In the genomic region with DNA sequence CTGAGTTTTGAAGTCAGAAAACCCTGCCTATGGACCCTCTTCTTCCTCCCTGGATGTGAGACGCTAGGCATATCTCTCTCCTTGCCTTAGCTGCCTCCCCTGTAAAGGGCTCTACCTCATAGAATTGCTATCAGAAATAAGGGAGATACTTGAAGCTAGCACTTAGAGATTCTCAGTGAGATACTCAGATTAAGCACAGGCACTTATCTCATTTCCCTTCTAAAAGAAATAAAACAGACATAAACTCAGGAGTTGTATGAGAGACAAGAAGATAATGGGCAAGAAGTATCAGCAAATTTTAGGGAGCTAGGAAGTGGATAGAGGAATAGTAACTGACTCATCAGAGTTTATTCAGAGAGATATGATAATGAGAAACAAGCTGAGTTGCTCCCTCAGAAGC, we compare ENCODE assay signal across 9 cellular contexts.
"Had no signal": no experiment of that assay in that cellular context is flagged by ENCODE, and none has a peak within 500 bp of the region (broad histone marks: within the 10 kb centered on the region; RNA-seq: fewer than 3 reads in every experiment).

No MANE protein-coding gene starts in this region.

- ATAC-seq: HCT116, HepG2 had no signal

- H3K9me3 ChIP-seq: HAP-1 had no signal

- H3K36me3 Mint-ChIP-seq: IgD-negative memory B cell had no signal

- H3K9ac ChIP-seq: GM23248 had no signal

- H3K4me1 Mint-ChIP-seq: IgD-negative memory B cell had no signal

- H3K36me3 ChIP-seq: HAP-1 had no signal

- H3K27ac ChIP-seq: GM23248, HL-60 had no signal

- H3K4me3 Mint-ChIP-seq: HFFc6, IgD-negative memory B cell had no signal

- H3K4me3 ChIP-seq: GM23248, HAP-1 had no signal

- H3K4me1 ChIP-seq: HAP-1 had no signal

- H3K27ac Mint-ChIP-seq: HFFc6, IgD-negative memory B cell had no signal

- H2AFZ ChIP-seq: GM23248 had no signal

- DNase-seq: GM23248, GOT3, H7, HFFc6 had no signal

- H3K9me3 Mint-ChIP-seq: HFFc6 had no signal
